In the genomic region with DNA sequence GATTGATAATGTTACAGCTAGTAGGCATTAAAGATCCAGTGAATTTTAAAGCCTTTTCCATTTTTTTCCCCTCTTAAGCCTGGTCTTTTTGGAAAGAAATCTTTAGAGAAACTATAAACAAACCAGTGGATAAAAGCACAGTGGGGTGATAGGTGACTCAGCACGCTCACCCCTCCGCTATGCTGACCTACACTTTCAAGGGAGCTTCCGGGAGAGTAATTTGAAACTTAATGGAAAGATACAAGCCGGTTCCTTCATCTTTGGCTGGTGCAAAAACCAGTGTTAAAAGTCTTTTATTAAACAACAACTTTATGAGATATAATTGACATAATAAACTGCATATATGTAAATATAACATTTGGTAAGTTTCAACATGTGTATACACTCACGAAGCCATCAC, we compare ENCODE assay signal across 21 cellular contexts. TPM values are rescaled to one million over a fixed set of nuclear protein-coding genes. Genes with fewer than 3 reads are reported as not detected.
DNase-seq lines count a peak whose midpoint lies in the region; ATAC-seq and TF ChIP-seq lines count a peak whose summit lies in the region.
"Had no signal": no experiment of that assay in that cellular context is flagged by ENCODE, and none has a peak within 500 bp of the region (broad histone marks: within the 10 kb centered on the region; RNA-seq: fewer than 3 reads in every experiment).

No MANE protein-coding gene starts in this region.

- no peaks in the 10 kb centered on the region for H3K36me3 Mint-ChIP-seq in immature natural killer cell
- H3K36me3 Mint-ChIP-seq: naive thymus-derived CD4-positive, alpha-beta T cell had no signal

- peaks cover 0 to 14% (median 0%) of the 10 kb centered on the region in 3 donors for H3K27me3 Mint-ChIP-seq in immature natural killer cell (ENCODE audit: low read depth in 3 of 3)

- peaks cover 0 to 7% (median 0%) of the 10 kb centered on the region in 6 donors for H3K9me3 Mint-ChIP-seq in immature natural killer cell
- H3K9me3 Mint-ChIP-seq: naive thymus-derived CD4-positive, alpha-beta T cell had no signal

- H3K4me1 Mint-ChIP-seq in immature natural killer cell, result no peaks in the 10 kb centered on the region

- no peak for TF ChIP-seq CTCF in astrocyte of the cerebellum (IDR thresholded peaks at IDR 0.05; ENCODE audit: low read depth, low read length, missing control alignments)
- no peak for TF ChIP-seq CTCF in foreskin fibroblast (IDR thresholded peaks at IDR 0.05; ENCODE audit: low read depth, low read length)

- H3K27ac ChIP-seq in HUES48 (ENCODE audit: low read depth, low read length), result peak overlapping the region; percentile 84
- H3K27ac ChIP-seq: adrenal gland, left ventricle myocardium inferior, upper lobe of left lung had no signal

- no peak overlapping the region for H3K4me3 Mint-ChIP-seq in immature natural killer cell
- H3K4me3 Mint-ChIP-seq: naive thymus-derived CD4-positive, alpha-beta T cell had no signal

- no peaks in the 10 kb centered on the region for H3K9me3 ChIP-seq in HUES48 (ENCODE audit: control insufficient read depth, insufficient read depth, low read length)
- H3K9me3 ChIP-seq: adrenal gland, left ventricle myocardium inferior, upper lobe of left lung had no signal

- H3K4me1 ChIP-seq in HUES48 (ENCODE audit: control insufficient read depth, insufficient read depth, low read length), result peaks cover 47% of the 10 kb centered on the region
- H3K4me1 ChIP-seq: adrenal gland had no signal

- no peak for ATAC-seq in GM19395 (IDR thresholded peaks at IDR 0.05; ENCODE audit: unreplicated experiment)
- ATAC-seq: naive thymus-derived CD4-positive, alpha-beta T cell had no signal

- DNase-seq in Daoy (ENCODE audit: low read depth) (peak; percentile 72), astrocyte of the cerebellum (ENCODE audit: low read depth) (peak; percentile 74), foreskin fibroblast (peak; percentile 68 to 78), kidney glomerular epithelial cell (lab: John Stamatoyannopoulos, UW) (no peak), UCSD-AML1 (lab: John Stamatoyannopoulos, UW; ENCODE audit: unreplicated experiment) (no peak), immature natural killer cell (no peak)
- DNase-seq: activated CD4-positive, alpha-beta T cell treated with anti-CD3 and anti-CD28 coated beads for 48 hours; effector CD4-positive, alpha-beta T cell; head of caudate nucleus; KBM-7; left ventricle myocardium inferior; naive thymus-derived CD4-positive, alpha-beta T cell; NCI-H1436; NCI-H524; stimulated activated CD4-positive, alpha-beta T cell treated with anti-CD3 and anti-CD28 coated beads, Interleukin-2, amount 100 ng/mL, for 24 hours; stimulated activated CD8-positive, alpha-beta memory T cell treated with anti-CD3 and anti-CD28 coated beads, Interleukin-4, amount 100 ng/mL, for 48 hours; upper lobe of left lung had no signal

- in situ Hi-C loops in astrocyte of the cerebellum (cut with HindIII; ENCODE audit: low sequenced_read_pairs), result no loop called here

- no peaks in the 10 kb centered on the region for H3K27me3 ChIP-seq in HUES48 (ENCODE audit: control insufficient read depth, insufficient read depth, low read length)
- H3K27me3 ChIP-seq: adrenal gland, upper lobe of left lung had no signal

- H3K4me3 ChIP-seq in HUES48 (ENCODE audit: low read depth, low read length) (peak overlapping the region; percentile 43), astrocyte of the cerebellum (ENCODE audit: low read depth, low read length) (no peak overlapping the region), foreskin fibroblast (ENCODE audit: low read depth in 1 of 2, low read length in 2 of 2) (no peak overlapping the region)
- H3K4me3 ChIP-seq: adrenal gland, left ventricle myocardium inferior, upper lobe of left lung had no signal

- no peak overlapping the region for H3K27ac Mint-ChIP-seq in immature natural killer cell
- H3K27ac Mint-ChIP-seq: naive thymus-derived CD4-positive, alpha-beta T cell had no signal

- H3K36me3 ChIP-seq in HUES48 (ENCODE audit: control insufficient read depth, insufficient read depth, low read length), result no peaks in the 10 kb centered on the region
- H3K36me3 ChIP-seq: adrenal gland, left ventricle myocardium inferior, upper lobe of left lung had no signal

- H3K9ac ChIP-seq in HUES48 (ENCODE audit: low read depth, low read length), result peak overlapping the region; percentile 39

RNA-seq across cellular contexts. Expression of a gene that starts 27.0 kb away (rescaled TPM):
- 1.4 TPM in 1 of 2 replicates, not detected in the other for total RNA-seq in Daoy (2014; rRNA removed; shearing (Covaris generic))
- polyA plus RNA-seq in immature natural killer cell, result not detected
- total RNA-seq: naive thymus-derived CD4-positive, alpha-beta T cell; T-helper 1 cell treated with Interleukin-12 subunit alpha and Interleukin-12 subunit beta and Interleukin-4 antibody, amounts not matched to agents 30 ng/mL and 1 ng/mL, for 36 hours had no signal
- polyA plus RNA-seq: naive thymus-derived CD4-positive, alpha-beta T cell had no signal

Comparison
In these comparisons a context has a peak if more than half of its experiments do, and no peak if none do; other contexts are left out.
1. DNase-seq: peak in Daoy (single experiment), astrocyte of the cerebellum (single experiment) and foreskin fibroblast (2 of 2); none in kidney glomerular epithelial cell (single experiment), UCSD-AML1 (single experiment) and immature natural killer cell (0 of 3).